Comparison of ENCODE assay signal across 13 cellular contexts in the genomic region with DNA sequence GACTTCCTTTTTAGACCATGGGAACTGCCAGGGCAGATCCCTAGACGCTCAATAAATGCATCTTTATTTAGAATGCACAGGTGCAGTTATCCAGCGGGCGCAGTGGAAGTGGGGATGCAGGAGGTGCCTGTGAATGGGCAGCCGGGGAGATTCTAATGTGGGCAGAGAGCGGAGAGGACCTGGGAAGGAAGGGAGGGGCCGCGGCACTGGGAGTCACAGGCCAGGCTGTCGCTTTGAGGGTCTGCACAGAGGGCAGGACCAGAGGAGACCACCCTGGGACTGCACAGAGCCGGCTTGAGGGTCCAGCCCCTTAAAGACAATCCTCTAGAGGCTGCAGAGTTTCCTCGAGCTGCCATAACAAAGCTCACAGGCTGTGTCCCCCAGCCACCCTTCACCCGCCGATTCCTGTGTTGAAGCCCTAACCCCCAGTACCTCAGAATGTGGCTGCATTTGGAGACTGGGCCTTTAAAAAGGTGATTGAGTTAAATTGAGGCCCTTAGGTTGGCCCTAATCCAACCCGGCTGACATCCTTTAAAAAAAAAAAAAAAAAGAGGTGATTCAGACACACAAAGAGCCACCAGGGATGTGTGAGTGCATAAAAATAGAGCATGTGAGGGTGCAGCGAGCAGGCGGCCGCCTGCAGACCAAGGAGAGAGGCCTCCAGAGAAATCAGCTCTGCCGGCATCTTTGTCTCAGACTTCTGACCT. TPM values are rescaled to one million over a fixed set of nuclear protein-coding genes. Genes with fewer than 3 reads are reported as not detected.
A peak's percentile ranks its signal among the peaks of the same experiment; 100 is the strongest.
DNase-seq lines count a peak whose midpoint lies in the region; ATAC-seq and TF ChIP-seq lines count a peak whose summit lies in the region.
"Had no signal": no experiment of that assay in that cellular context is flagged by ENCODE, and none has a peak within 500 bp of the region (broad histone marks: within the 10 kb centered on the region; RNA-seq: fewer than 3 reads in every experiment).

No MANE protein-coding gene starts in this region.

- H3K9me3 Mint-ChIP-seq in chondrocyte (ENCODE audit: low read depth) (peaks cover 3% of the 10 kb centered on the region), nephron progenitor cell (peaks cover 8% of the 10 kb centered on the region)
- H3K9me3 Mint-ChIP-seq: stimulated activated naive CD8-positive, alpha-beta T cell treated with anti-CD3 and anti-CD28 coated beads, Interleukin-15, Interleukin-2, amounts not matched to agents 100 ng/mL and 50 ng/mL, for 24 hours had no signal

- TF ChIP-seq CTCF in chondrocyte (IDR thresholded peaks at IDR 0.05) (no peak), nephron progenitor cell (IDR thresholded peaks at IDR 0.05) (no peak)

- peak overlapping the region; percentile 74 for H3K27ac Mint-ChIP-seq in chondrocyte (ENCODE audit: unreplicated experiment)
- peak overlapping the region; percentile 86 for H3K27ac Mint-ChIP-seq in nephron progenitor cell
- H3K27ac Mint-ChIP-seq: mesothelial cell of epicardium; stimulated activated naive CD8-positive, alpha-beta T cell treated with anti-CD3 and anti-CD28 coated beads, Interleukin-15, Interleukin-2, amounts not matched to agents 100 ng/mL and 50 ng/mL, for 24 hours had no signal

- peaks cover 18% of the 10 kb centered on the region for H3K4me1 Mint-ChIP-seq in chondrocyte (ENCODE audit: low read depth)
- peaks cover 29% of the 10 kb centered on the region for H3K4me1 Mint-ChIP-seq in nephron progenitor cell

- peak; percentile 22 for DNase-seq in D341Med (ENCODE audit: low spot score)
- peak; percentile 9 for DNase-seq in NCI-H2171 (lab: John Stamatoyannopoulos, UW)
- no peak for DNase-seq in chondrocyte (ENCODE audit: low spot score)
- DNase-seq in nephron progenitor cell = no peak
- no peak for DNase-seq in NCI-H226
- DNase-seq in DMS53 treated with DMSO at 0.1 percent for 48 hours (lab: John Stamatoyannopoulos, UW; ENCODE audit: unreplicated experiment) = no peak
- DNase-seq in stimulated activated naive CD8-positive, alpha-beta T cell treated with anti-CD3 and anti-CD28 coated beads, Interleukin-15, Interleukin-2, amounts not matched to agents 100 U/mL and 50 U/mL, for 24 hours = no peak
- DNase-seq in epidermal melanocyte (ENCODE audit: insufficient read length, low spot score) = no peak
- DNase-seq: DMS53, NCI-H2029, T-helper 1 cell had no signal

- H3K36me3 Mint-ChIP-seq in chondrocyte (ENCODE audit: low read depth) (no peaks in the 10 kb centered on the region), nephron progenitor cell (ENCODE audit: low read depth) (no peaks in the 10 kb centered on the region)
- H3K36me3 Mint-ChIP-seq: mesothelial cell of epicardium had no signal

- H3K4me3 Mint-ChIP-seq in chondrocyte (ENCODE audit: unreplicated experiment) (no peak overlapping the region), nephron progenitor cell (no peak overlapping the region)
- H3K4me3 Mint-ChIP-seq: mesothelial cell of epicardium; stimulated activated naive CD8-positive, alpha-beta T cell treated with anti-CD3 and anti-CD28 coated beads, Interleukin-15, Interleukin-2, amounts not matched to agents 100 ng/mL and 50 ng/mL, for 24 hours had no signal

- no peak for ATAC-seq in stimulated activated naive CD8-positive, alpha-beta T cell treated with anti-CD3 and anti-CD28 coated beads, Interleukin-15, Interleukin-2, amounts not matched to agents 100 U/mL and 50 U/mL, for 24 hours

- H3K27me3 Mint-ChIP-seq in chondrocyte (ENCODE audit: low read depth) (no peaks in the 10 kb centered on the region), nephron progenitor cell (ENCODE audit: low read depth, poor library complexity) (peaks cover 1% of the 10 kb centered on the region)
- H3K27me3 Mint-ChIP-seq: stimulated activated naive CD8-positive, alpha-beta T cell treated with anti-CD3 and anti-CD28 coated beads, Interleukin-15, Interleukin-2, amounts not matched to agents 100 ng/mL and 50 ng/mL, for 24 hours had no signal

RNA-seq across cellular contexts. Expression of a gene that starts 44.4 kb away (rescaled TPM):
- total RNA-seq in chondrocyte = 95.0 to 111 TPM (median 98.1 TPM) in 3 replicates

Comparison
In these comparisons a context has a peak if more than half of its experiments do, and no peak if none do; other contexts are left out.
1. DNase-seq: peak in D341Med (single experiment) and NCI-H2171 (single experiment); none in chondrocyte (single experiment), nephron progenitor cell (single experiment), NCI-H226 (single experiment), DMS53 treated with DMSO at 0.1 percent for 48 hours (single experiment), stimulated activated naive CD8-positive, alpha-beta T cell treated with anti-CD3 and anti-CD28 coated beads, Interleukin-15, Interleukin-2, amounts not matched to agents 100 U/mL and 50 U/mL, for 24 hours (single experiment) and epidermal melanocyte (single experiment).